Comparison of ENCODE assay signal across 23 cellular contexts in genomic region chr4:3803946-3804345, GRCh38. TPM values are rescaled to one million over a fixed set of nuclear protein-coding genes. Genes with fewer than 3 reads are reported as not detected.
"Had no signal": no experiment of that assay in that cellular context is flagged by ENCODE, and none has a peak within 500 bp of the region (broad histone marks: within the 10 kb centered on the region; RNA-seq: fewer than 3 reads in every experiment).

No MANE protein-coding gene starts in this region.

- ATAC-seq: esophagus mucosa; gastrocnemius medialis; left colon; mucosa of descending colon; natural killer cell treated with Interleukin-12 subunit alpha and Interleukin-12 subunit beta and Interleukin-15 and Interleukin-18, amount 100 ng/mL, for 72 hours; stimulated activated memory B cell treated with anti-CD40 and anti-IgM and Interleukin-4, amounts not matched to agents 10 μg/mL and 1 μg/mL and 100 μg/mL, for 72 hours; stimulated activated naive CD8-positive, alpha-beta T cell treated with anti-CD3 and anti-CD28 coated beads, Interleukin-15, Interleukin-2, amounts not matched to agents 100 U/mL and 50 U/mL, for 24 hours had no signal

- H3K27me3 ChIP-seq: colonic mucosa, right atrium auricular region, testis had no signal

- H3K36me3 ChIP-seq: colonic mucosa, gastrocnemius medialis, prostate gland, right atrium auricular region, sigmoid colon, tibial artery had no signal

- H3K27ac ChIP-seq: colonic mucosa, epithelial cell of prostate, gastrocnemius medialis, parathyroid adenoma, prostate gland, right atrium auricular region, sigmoid colon, testis, tibial artery had no signal

- H3K9me3 ChIP-seq: colonic mucosa, gastrocnemius medialis, mucosa of descending colon, prostate gland, right atrium auricular region, sigmoid colon, testis, tibial artery had no signal

- H3K4me1 ChIP-seq: colonic mucosa, gastrocnemius medialis, parathyroid adenoma, prostate gland, right atrium auricular region, sigmoid colon, testis, tibial artery had no signal

- H3K4me3 ChIP-seq: colonic mucosa, gastrocnemius medialis, mucosa of descending colon, prostate gland, right atrium auricular region, sigmoid colon, testis, tibial artery had no signal

- DNase-seq: colonic mucosa; effector CD8-positive, alpha-beta T cell; endodermal cell; foreskin fibroblast; gastrocnemius medialis; head of caudate nucleus; left colon; mesenchymal stem cell; naive B cell; sigmoid colon; stimulated activated CD4-positive, alpha-beta T cell treated with anti-CD3 and anti-CD28 coated beads, Interleukin-4, amount 100 ng/mL, for 4 hours; stimulated activated naive CD8-positive, alpha-beta T cell treated with anti-CD3 and anti-CD28 coated beads, Interleukin-15, Interleukin-2, amounts not matched to agents 100 U/mL and 50 U/mL, for 24 hours; substantia nigra; testis; tibial artery had no signal

RNA-seq across cellular contexts. Expression of gene ADRA2C, which starts 37.8 kb away (rescaled TPM):
- total RNA-seq: natural killer cell treated with Interleukin-12 subunit alpha and Interleukin-12 subunit beta and Interleukin-15 and Interleukin-18, amount 100 ng/mL, for 72 hours had no signal
